8 cellular contexts compared by ENCODE assay signal in genomic region chr17:50877042-50877441, GRCh38. TPM values are rescaled to one million over a fixed set of nuclear protein-coding genes. Genes with fewer than 3 reads are reported as not detected.
"Had no signal": no experiment of that assay in that cellular context is flagged by ENCODE, and none has a peak within 500 bp of the region (broad histone marks: within the 10 kb centered on the region; RNA-seq: fewer than 3 reads in every experiment).

No MANE protein-coding gene starts in this region.

RNA-seq across cellular contexts. Expression of gene WFIKKN2, which starts 41.7 kb away (rescaled TPM):
- total RNA-seq: dermis blood vessel endothelial cell, dermis microvascular lymphatic vessel endothelial cell, endothelial cell of umbilical vein, epithelial cell of proximal tubule, esophagus mucosa, foreskin keratinocyte, glomerular endothelial cell had no signal
- polyA plus RNA-seq: foreskin keratinocyte, hepatocyte had no signal
